ENCODE assay signal across 28 cellular contexts in genomic region chr12:113655479-113655878, GRCh38.
"Had no signal": no experiment of that assay in that cellular context is flagged by ENCODE, and none has a peak within 500 bp of the region (broad histone marks: within the 10 kb centered on the region; RNA-seq: fewer than 3 reads in every experiment).

No MANE protein-coding gene starts in this region.

- H3K4me1 ChIP-seq: colonic mucosa, esophagus muscularis mucosa, esophagus squamous epithelium, foreskin keratinocyte, gastrocnemius medialis, gastroesophageal sphincter, heart left ventricle, heart right ventricle had no signal

- H3K4me3 ChIP-seq: colonic mucosa, coronary artery, dorsolateral prefrontal cortex, esophagus muscularis mucosa, esophagus squamous epithelium, gastrocnemius medialis, gastroesophageal sphincter, heart left ventricle, heart right ventricle had no signal

- H3K9me3 ChIP-seq: colonic mucosa, gastrocnemius medialis had no signal

- FAIRE-seq: colon, endometrium, endothelial cell of umbilical vein, frontal cortex had no signal

- ATAC-seq: effector memory CD8-positive, alpha-beta T cell; esophagus mucosa; foreskin keratinocyte; gastrocnemius medialis; gastroesophageal sphincter; heart left ventricle; heart right ventricle had no signal

- H3K36me3 ChIP-seq: colonic mucosa, esophagus muscularis mucosa, esophagus squamous epithelium, gastrocnemius medialis, gastroesophageal sphincter, heart left ventricle, heart right ventricle had no signal

- DNase-seq: colonic mucosa; cortex of kidney; dermis blood vessel endothelial cell; dorsolateral prefrontal cortex; effector CD4-positive, alpha-beta T cell; effector CD8-positive, alpha-beta T cell; effector memory CD4-positive, alpha-beta T cell; effector memory CD8-positive, alpha-beta T cell; endodermal cell; erythroblast; esophagus squamous epithelium; foreskin fibroblast; foreskin keratinocyte; foreskin melanocyte; gastrocnemius medialis; glutamatergic neuron; head of caudate nucleus; heart left ventricle; heart right ventricle had no signal

- H3K27me3 ChIP-seq: colonic mucosa, foreskin keratinocyte had no signal

- H3K27ac ChIP-seq: colonic mucosa, coronary artery, dorsolateral prefrontal cortex, epithelial cell of prostate, esophagus muscularis mucosa, esophagus squamous epithelium, foreskin keratinocyte, gastrocnemius medialis, gastroesophageal sphincter, heart left ventricle, heart right ventricle had no signal
